ENCODE assay signal across 8 cellular contexts in genomic region chr12:7189398-7190267, GRCh38. TPM values are rescaled to one million over a fixed set of nuclear protein-coding genes. Genes with fewer than 3 reads are reported as not detected.
DNase-seq lines count a peak whose midpoint lies in the region; ATAC-seq, FAIRE-seq and TF ChIP-seq lines count a peak whose summit lies in the region.

Gene PEX5, plus strand, starts transcription at chr12:7189686. Its CDS starts 692 bp downstream, at chr12:7190378.

- H3K27me3 Mint-ChIP-seq in natural killer cell treated with Interleukin-12 subunit alpha and Interleukin-12 subunit beta and Interleukin-15 and Interleukin-18, amount 100 ng/mL, for 72 hours: no peaks in the 10 kb centered on the region

- peak within 1 kb of the TSS; percentile 94 for H3K4me3 Mint-ChIP-seq in natural killer cell treated with Interleukin-12 subunit alpha and Interleukin-12 subunit beta and Interleukin-15 and Interleukin-18, amount 100 ng/mL, for 72 hours

- peak; percentile 98 to 99 for ATAC-seq in natural killer cell treated with Interleukin-12 subunit alpha and Interleukin-12 subunit beta and Interleukin-15 and Interleukin-18, amount 100 ng/mL, for 72 hours

- H3K4me1 Mint-ChIP-seq in natural killer cell treated with Interleukin-12 subunit alpha and Interleukin-12 subunit beta and Interleukin-15 and Interleukin-18, amount 100 ng/mL, for 72 hours (ENCODE audit: low read depth in 2 of 2): peaks cover 25 to 28% of the 10 kb centered on the region in 2 donors

- no peak for FAIRE-seq in H54 (lab: Jason Lieb, UNC)

- peaks cover 4% of the 10 kb centered on the region for H3K36me3 Mint-ChIP-seq in natural killer cell treated with Interleukin-12 subunit alpha and Interleukin-12 subunit beta and Interleukin-15 and Interleukin-18, amount 100 ng/mL, for 72 hours

- H3K9me3 Mint-ChIP-seq in natural killer cell treated with Interleukin-12 subunit alpha and Interleukin-12 subunit beta and Interleukin-15 and Interleukin-18, amount 100 ng/mL, for 72 hours: no peaks in the 10 kb centered on the region

- peak within 1 kb of the TSS; percentile 81 for H3K4me3 ChIP-seq in fibroblast of pulmonary artery (replicated peaks; ENCODE audit: low read depth, low read length)

- no peak for TF ChIP-seq POLR2A in H54 (IDR thresholded peaks at IDR 0.05; ENCODE audit: low read depth, low read length)

- no peak for TF ChIP-seq CTCF in fibroblast of pulmonary artery (IDR thresholded peaks at IDR 0.05; ENCODE audit: low read length, missing control alignments)

- peak; percentile 91 for DNase-seq in EL
- DNase-seq in H54 (ENCODE audit: insufficient read length, low spot score): peak; percentile 84
- peak; percentile 97 for DNase-seq in LoVo (ENCODE audit: low spot score)
- peak; percentile 58 to 85 for DNase-seq in SHP77 (lab: John Stamatoyannopoulos, UW)
- DNase-seq in activated effector memory CD4-positive, alpha-beta T cell treated with Interleukin-2 at 50 U/mL for 16 hours: peak; percentile 77
- DNase-seq in fibroblast of pulmonary artery (ENCODE audit: low read depth): peak; percentile 95
- peak; percentile 89 for DNase-seq in natural killer cell treated with Interleukin-12 subunit alpha and Interleukin-12 subunit beta and Interleukin-15 and Interleukin-18, amount 100 ng/mL, for 72 hours (ENCODE audit: low spot score)
- peak; percentile 86 for DNase-seq in stimulated activated naive CD4-positive, alpha-beta T cell treated with Interleukin-2 at 50 U/mL for 16 hours (lab: John Stamatoyannopoulos, UW)

- H3K27ac Mint-ChIP-seq in natural killer cell treated with Interleukin-12 subunit alpha and Interleukin-12 subunit beta and Interleukin-15 and Interleukin-18, amount 100 ng/mL, for 72 hours: peak within 1 kb of the TSS; percentile 87 to 95

RNA-seq across cellular contexts. Expression of gene PEX5, which starts in this region (rescaled TPM):
- 10 to 100 TPM; 24.0 to 42.8 TPM for total RNA-seq in natural killer cell treated with Interleukin-12 subunit alpha and Interleukin-12 subunit beta and Interleukin-15 and Interleukin-18, amount 100 ng/mL, for 72 hours

Comparison
In these comparisons a context has a peak if more than half of its experiments do, and no peak if none do; other contexts are left out.
1. Peak in every context shown above with its lines: DNase-seq, ATAC-seq and H3K4me3 ChIP-seq.